20 cellular contexts compared by ENCODE assay signal in genomic region chr11:78499971-78500370, GRCh38.
DNase-seq lines count a peak whose midpoint lies in the region; FAIRE-seq and TF ChIP-seq lines count a peak whose summit lies in the region.
"Had no signal": no experiment of that assay in that cellular context is flagged by ENCODE, and none has a peak within 500 bp of the region (broad histone marks: within the 10 kb centered on the region; RNA-seq: fewer than 3 reads in every experiment).

No MANE protein-coding gene starts in this region.

- DNase-seq in GM19239 (ENCODE audit: insufficient read length, low spot score) (no peak), astrocyte of the spinal cord (ENCODE audit: low read depth, low spot score) (peak; percentile 31), fibroblast of peridontal ligament (ENCODE audit: extremely low read depth) (peak; percentile 63), posterior vena cava (ENCODE audit: low spot score) (no peak), GDM1 (lab: John Stamatoyannopoulos, UW) (no peak), AG20443 (ENCODE audit: low spot score) (no peak)
- no peak for DNase-seq in effector CD8-positive, alpha-beta T cell (lab: John Stamatoyannopoulos, UW)
- DNase-seq: ACHN, DMS 273 treated with DMSO at 0.1 percent for 48 hours, DND-41, HFFc6, NCI-H1105 treated with DMSO at 0.1 percent for 48 hours, NCI-H1694 treated with DMSO at 0.1 percent for 48 hours, NCI-H226, NCI-H524, RPMI8226, SHP77 treated with DMSO at 0.1 percent for 48 hours had no signal

- TF ChIP-seq CTCF in astrocyte of the spinal cord (IDR thresholded peaks at IDR 0.05; ENCODE audit: low read depth, low read length) = no peak

- in situ Hi-C loops in astrocyte of the spinal cord (cut with HindIII; ENCODE audit: low sequenced_read_pairs) = no loop called here

- peak; percentile 35 for FAIRE-seq in GM19239 (lab: Jason Lieb, UNC)
- FAIRE-seq: GM12891, GM18507, K562 had no signal

- H3K4me3 ChIP-seq in astrocyte of the spinal cord (ENCODE audit: low read depth, low read length) = no peak overlapping the region
- H3K4me3 ChIP-seq: K562 had no signal

- intact Hi-C loops in posterior vena cava (cut with DNase I) = no loop called here

Comparison
In these comparisons a context has a peak if more than half of its experiments do, and no peak if none do; other contexts are left out.
1. DNase-seq: peak in astrocyte of the spinal cord (single experiment) and fibroblast of peridontal ligament (single experiment); none in GM19239 (single experiment), posterior vena cava (single experiment), effector CD8-positive, alpha-beta T cell (single experiment), GDM1 (single experiment) and AG20443 (single experiment).